2 cellular contexts compared by ENCODE assay signal in the genomic region with DNA sequence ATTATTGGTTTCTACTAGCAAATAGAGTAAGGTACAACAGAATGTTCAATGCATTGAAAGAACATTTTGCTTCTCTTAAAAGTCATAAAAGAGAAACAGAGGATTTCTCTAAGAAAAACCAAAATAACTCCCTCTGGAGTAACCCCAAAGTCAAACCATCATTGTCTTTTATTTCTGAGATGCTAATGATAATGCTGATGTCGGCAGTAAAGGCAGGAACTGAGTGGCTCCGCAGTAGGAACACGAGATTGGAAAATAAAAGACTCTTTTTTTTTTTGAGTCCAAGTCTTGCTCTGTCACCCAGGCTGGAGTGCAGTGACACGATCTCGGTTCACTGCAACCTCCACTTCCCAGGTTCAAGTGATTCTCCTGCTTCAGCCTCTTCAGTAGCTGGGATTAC.
A peak's percentile ranks its signal among the peaks of the same experiment; 100 is the strongest.
TF ChIP-seq lines count a peak whose summit lies in the region.

No MANE protein-coding gene starts in this region.

TF ChIP-seq in K562, 482 proteins besides CTCF, POLR2A, EP300 and RAD21:
- no peak for TF ChIP-seq ZNF551 (CRISPR knock-in tag; IDR thresholded peaks at IDR 0.05)
- no peak for TF ChIP-seq NEUROD1 (IDR thresholded peaks at IDR 0.05; ENCODE audit: borderline replicate concordance, low read depth, low read length, partially characterized antibody)
- peak; percentile 87 for TF ChIP-seq ZNF316 (IDR thresholded peaks at IDR 0.05)
- TF ChIP-seq MAFF (IDR thresholded peaks at IDR 0.05; ENCODE audit: low read length): peak; percentile 85
- TF ChIP-seq MAFG (tag; conservative IDR thresholded peaks at IDR 0.05): peak; percentile 67
- peak; percentile 75 for TF ChIP-seq C11orf30 (IDR thresholded peaks at IDR 0.05; ENCODE audit: low read depth)
- peak; percentile 88 for TF ChIP-seq MAFK (IDR thresholded peaks at IDR 0.05; ENCODE audit: low read length)

TF ChIP-seq in GM23338, 12 proteins besides CTCF, POLR2A, EP300 and RAD21:
- TF ChIP-seq EZH2 (IDR thresholded peaks at IDR 0.05; ENCODE audit: low read depth, unreplicated experiment) (no peak), CREB1 (CRISPR knock-in tag; IDR thresholded peaks at IDR 0.05; ENCODE audit: low read depth) (no peak), ZNF331 (CRISPR knock-in tag; IDR thresholded peaks at IDR 0.05; ENCODE audit: low read depth) (no peak), ZNF114 (CRISPR knock-in tag; IDR thresholded peaks at IDR 0.05) (no peak), NANOG (IDR thresholded peaks at IDR 0.05; ENCODE audit: borderline replicate concordance) (no peak), EZH2phosphoT487 (IDR thresholded peaks at IDR 0.05; ENCODE audit: unreplicated experiment) (no peak), JUNB (IDR thresholded peaks at IDR 0.05; ENCODE audit: unreplicated experiment) (no peak), STAT1 (IDR thresholded peaks at IDR 0.05; ENCODE audit: unreplicated experiment) (no peak), POLR2AphosphoS5 (IDR thresholded peaks at IDR 0.05; ENCODE audit: low read depth) (no peak)
- TF ChIP-seq, protein P1, sequence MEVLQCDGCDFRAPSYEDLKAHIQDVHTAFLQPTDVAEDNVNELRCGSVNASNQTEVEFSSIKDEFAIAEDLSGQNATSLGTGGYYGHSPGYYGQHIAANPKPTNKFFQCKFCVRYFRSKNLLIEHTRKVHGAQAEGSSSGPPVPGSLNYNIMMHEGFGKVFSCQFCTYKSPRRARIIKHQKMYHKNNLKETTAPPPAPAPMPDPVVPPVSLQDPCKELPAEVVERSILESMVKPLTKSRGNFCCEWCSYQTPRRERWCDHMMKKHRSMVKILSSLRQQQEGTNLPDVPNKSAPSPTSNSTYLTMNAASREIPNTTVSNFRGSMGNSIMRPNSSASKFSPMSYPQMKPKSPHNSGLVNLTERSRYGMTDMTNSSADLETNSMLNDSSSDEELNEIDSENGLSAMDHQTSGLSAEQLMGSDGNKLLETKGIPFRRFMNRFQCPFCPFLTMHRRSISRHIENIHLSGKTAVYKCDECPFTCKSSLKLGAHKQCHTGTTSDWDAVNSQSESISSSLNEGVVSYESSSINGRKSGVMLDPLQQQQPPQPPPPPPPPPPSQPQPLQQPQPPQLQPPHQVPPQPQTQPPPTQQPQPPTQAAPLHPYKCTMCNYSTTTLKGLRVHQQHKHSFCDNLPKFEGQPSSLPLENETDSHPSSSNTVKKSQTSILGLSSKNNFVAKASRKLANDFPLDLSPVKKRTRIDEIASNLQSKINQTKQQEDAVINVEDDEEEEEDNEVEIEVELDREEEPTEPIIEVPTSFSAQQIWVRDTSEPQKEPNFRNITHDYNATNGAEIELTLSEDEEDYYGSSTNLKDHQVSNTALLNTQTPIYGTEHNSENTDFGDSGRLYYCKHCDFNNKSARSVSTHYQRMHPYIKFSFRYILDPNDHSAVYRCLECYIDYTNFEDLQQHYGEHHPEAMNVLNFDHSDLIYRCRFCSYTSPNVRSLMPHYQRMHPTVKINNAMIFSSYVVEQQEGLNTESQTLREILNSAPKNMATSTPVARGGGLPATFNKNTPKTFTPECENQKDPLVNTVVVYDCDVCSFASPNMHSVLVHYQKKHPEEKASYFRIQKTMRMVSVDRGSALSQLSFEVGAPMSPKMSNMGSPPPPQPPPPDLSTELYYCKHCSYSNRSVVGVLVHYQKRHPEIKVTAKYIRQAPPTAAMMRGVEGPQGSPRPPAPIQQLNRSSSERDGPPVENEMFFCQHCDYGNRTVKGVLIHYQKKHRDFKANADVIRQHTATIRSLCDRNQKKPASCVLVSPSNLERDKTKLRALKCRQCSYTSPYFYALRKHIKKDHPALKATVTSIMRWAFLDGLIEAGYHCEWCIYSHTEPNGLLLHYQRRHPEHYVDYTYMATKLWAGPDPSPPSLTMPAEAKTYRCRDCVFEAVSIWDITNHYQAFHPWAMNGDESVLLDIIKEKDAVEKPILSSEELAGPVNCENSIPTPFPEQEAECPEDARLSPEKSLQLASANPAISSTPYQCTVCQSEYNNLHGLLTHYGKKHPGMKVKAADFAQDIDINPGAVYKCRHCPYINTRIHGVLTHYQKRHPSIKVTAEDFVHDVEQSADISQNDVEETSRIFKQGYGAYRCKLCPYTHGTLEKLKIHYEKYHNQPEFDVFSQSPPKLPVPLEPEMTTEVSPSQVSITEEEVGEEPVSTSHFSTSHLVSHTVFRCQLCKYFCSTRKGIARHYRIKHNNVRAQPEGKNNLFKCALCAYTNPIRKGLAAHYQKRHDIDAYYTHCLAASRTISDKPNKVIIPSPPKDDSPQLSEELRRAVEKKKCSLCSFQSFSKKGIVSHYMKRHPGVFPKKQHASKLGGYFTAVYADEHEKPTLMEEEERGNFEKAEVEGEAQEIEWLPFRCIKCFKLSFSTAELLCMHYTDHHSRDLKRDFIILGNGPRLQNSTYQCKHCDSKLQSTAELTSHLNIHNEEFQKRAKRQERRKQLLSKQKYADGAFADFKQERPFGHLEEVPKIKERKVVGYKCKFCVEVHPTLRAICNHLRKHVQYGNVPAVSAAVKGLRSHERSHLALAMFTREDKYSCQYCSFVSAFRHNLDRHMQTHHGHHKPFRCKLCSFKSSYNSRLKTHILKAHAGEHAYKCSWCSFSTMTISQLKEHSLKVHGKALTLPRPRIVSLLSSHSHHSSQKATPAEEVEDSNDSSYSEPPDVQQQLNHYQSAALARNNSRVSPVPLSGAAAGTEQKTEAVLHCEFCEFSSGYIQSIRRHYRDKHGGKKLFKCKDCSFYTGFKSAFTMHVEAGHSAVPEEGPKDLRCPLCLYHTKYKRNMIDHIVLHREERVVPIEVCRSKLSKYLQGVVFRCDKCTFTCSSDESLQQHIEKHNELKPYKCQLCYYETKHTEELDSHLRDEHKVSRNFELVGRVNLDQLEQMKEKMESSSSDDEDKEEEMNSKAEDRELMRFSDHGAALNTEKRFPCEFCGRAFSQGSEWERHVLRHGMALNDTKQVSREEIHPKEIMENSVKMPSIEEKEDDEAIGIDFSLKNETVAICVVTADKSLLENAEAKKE (CRISPR knock-in tag; IDR thresholded peaks at IDR 0.05): no peak
- TF ChIP-seq, protein P2, sequence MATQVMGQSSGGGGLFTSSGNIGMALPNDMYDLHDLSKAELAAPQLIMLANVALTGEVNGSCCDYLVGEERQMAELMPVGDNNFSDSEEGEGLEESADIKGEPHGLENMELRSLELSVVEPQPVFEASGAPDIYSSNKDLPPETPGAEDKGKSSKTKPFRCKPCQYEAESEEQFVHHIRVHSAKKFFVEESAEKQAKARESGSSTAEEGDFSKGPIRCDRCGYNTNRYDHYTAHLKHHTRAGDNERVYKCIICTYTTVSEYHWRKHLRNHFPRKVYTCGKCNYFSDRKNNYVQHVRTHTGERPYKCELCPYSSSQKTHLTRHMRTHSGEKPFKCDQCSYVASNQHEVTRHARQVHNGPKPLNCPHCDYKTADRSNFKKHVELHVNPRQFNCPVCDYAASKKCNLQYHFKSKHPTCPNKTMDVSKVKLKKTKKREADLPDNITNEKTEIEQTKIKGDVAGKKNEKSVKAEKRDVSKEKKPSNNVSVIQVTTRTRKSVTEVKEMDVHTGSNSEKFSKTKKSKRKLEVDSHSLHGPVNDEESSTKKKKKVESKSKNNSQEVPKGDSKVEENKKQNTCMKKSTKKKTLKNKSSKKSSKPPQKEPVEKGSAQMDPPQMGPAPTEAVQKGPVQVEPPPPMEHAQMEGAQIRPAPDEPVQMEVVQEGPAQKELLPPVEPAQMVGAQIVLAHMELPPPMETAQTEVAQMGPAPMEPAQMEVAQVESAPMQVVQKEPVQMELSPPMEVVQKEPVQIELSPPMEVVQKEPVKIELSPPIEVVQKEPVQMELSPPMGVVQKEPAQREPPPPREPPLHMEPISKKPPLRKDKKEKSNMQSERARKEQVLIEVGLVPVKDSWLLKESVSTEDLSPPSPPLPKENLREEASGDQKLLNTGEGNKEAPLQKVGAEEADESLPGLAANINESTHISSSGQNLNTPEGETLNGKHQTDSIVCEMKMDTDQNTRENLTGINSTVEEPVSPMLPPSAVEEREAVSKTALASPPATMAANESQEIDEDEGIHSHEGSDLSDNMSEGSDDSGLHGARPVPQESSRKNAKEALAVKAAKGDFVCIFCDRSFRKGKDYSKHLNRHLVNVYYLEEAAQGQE (IDR thresholded peaks at IDR 0.05; ENCODE audit: unreplicated experiment): no peak
- TF ChIP-seq, protein P3, sequence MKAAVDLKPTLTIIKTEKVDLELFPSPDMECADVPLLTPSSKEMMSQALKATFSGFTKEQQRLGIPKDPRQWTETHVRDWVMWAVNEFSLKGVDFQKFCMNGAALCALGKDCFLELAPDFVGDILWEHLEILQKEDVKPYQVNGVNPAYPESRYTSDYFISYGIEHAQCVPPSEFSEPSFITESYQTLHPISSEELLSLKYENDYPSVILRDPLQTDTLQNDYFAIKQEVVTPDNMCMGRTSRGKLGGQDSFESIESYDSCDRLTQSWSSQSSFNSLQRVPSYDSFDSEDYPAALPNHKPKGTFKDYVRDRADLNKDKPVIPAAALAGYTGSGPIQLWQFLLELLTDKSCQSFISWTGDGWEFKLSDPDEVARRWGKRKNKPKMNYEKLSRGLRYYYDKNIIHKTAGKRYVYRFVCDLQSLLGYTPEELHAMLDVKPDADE (IDR thresholded peaks at IDR 0.05): no peak
